ENCODE assay signal across 14 cellular contexts in genomic region chr5:149759986-149760699, GRCh38. TPM values are rescaled to one million over a fixed set of nuclear protein-coding genes. Genes with fewer than 3 reads are reported as not detected.
A peak's percentile ranks its signal among the peaks of the same experiment; 100 is the strongest.
DNase-seq lines count a peak whose midpoint lies in the region; ATAC-seq, FAIRE-seq and TF ChIP-seq lines count a peak whose summit lies in the region.
"Had no signal": no experiment of that assay in that cellular context is flagged by ENCODE, and none has a peak within 500 bp of the region (broad histone marks: within the 10 kb centered on the region; RNA-seq: fewer than 3 reads in every experiment).

No MANE protein-coding gene starts in this region.

- peaks cover 6% of the 10 kb centered on the region for H3K9me1 ChIP-seq in K562 (ENCODE audit: control insufficient read depth, insufficient read depth, low read length)

- in situ Hi-C loops in K562 (cut with MboI): no loop called here

- no peaks in the 10 kb centered on the region for H3K27me3 Mint-ChIP-seq in Caco-2 (ENCODE audit: insufficient read depth, unreplicated experiment)
- H3K27me3 Mint-ChIP-seq: activated naive CD8-positive, alpha-beta T cell treated with anti-CD3 and anti-CD28 coated beads, Interleukin-2, amount 50 U/mL, for 24 hours had no signal

- H3K9ac ChIP-seq in K562 (ENCODE audit: insufficient read depth in 1 of 2, low read depth in 2 of 2, low read length in 2 of 2): no peak overlapping the region
- H3K9ac ChIP-seq: BLaER1 had no signal

- WGBS in K562 (ENCODE audit: insufficient coverage, low coverage, missing lambda C conversion rate): 67% methylated on average over 5 of the region's 5 CpGs

- H3K4me3 ChIP-seq in BE2C (ENCODE audit: low read depth, low read length) (no peak overlapping the region), K562 (no peak overlapping the region), kidney epithelial cell (ENCODE audit: low read depth, low read length) (no peak overlapping the region), Caco-2 (ENCODE audit: low read depth, low read length) (no peak overlapping the region)
- H3K4me3 ChIP-seq: BLaER1, prostate gland had no signal

- no peak overlapping the region for H2AFZ ChIP-seq in K562 (ENCODE audit: low read depth, low read length)

- intact Hi-C loops in K562 (cut with micrococcal nuclease) (no loop called here), Caco-2 (cut with micrococcal nuclease; ENCODE audit: unreplicated experiment) (no loop called here)

- H3K9me3 ChIP-seq in BE2C (no peaks in the 10 kb centered on the region), K562 (replicated peaks; ENCODE audit: control insufficient read depth, insufficient read depth, low read depth, low read length) (peaks cover 4% of the 10 kb centered on the region), Caco-2 (no peaks in the 10 kb centered on the region)
- H3K9me3 ChIP-seq: prostate gland had no signal

- no peak overlapping the region for H3K4me3 Mint-ChIP-seq in Caco-2 (ENCODE audit: unreplicated experiment)
- H3K4me3 Mint-ChIP-seq: activated naive CD8-positive, alpha-beta T cell treated with anti-CD3 and anti-CD28 coated beads, Interleukin-2, amount 50 U/mL, for 24 hours; H9 had no signal

- TF ChIP-seq EP300 in K562 (IDR thresholded peaks at IDR 0.05; ENCODE audit: low read length): no peak

- no peak for FAIRE-seq in K562 (lab: Jason Lieb, UNC)

- peaks cover 17% of the 10 kb centered on the region for H4K20me1 ChIP-seq in K562 (replicated peaks; ENCODE audit: control insufficient read depth, insufficient read depth, low read length)

- no peak for ATAC-seq in K562
- ATAC-seq: activated naive CD8-positive, alpha-beta T cell treated with anti-CD3 and anti-CD28 coated beads, Interleukin-2, amount 50 U/mL, for 24 hours had no signal

- H3K4me2 ChIP-seq in K562 (ENCODE audit: insufficient read depth, low read length): no peak overlapping the region

- peaks cover 14% of the 10 kb centered on the region for H3K4me1 Mint-ChIP-seq in Caco-2 (ENCODE audit: low read depth, unreplicated experiment)

- peaks cover 90% of the 10 kb centered on the region for H3K79me2 ChIP-seq in K562 (ENCODE audit: control insufficient read depth, insufficient read depth, low read length)

- H3K27ac Mint-ChIP-seq in Caco-2 (ENCODE audit: unreplicated experiment): no peak overlapping the region
- H3K27ac Mint-ChIP-seq: activated naive CD8-positive, alpha-beta T cell treated with anti-CD3 and anti-CD28 coated beads, Interleukin-2, amount 50 U/mL, for 24 hours had no signal

- BruUV-seq in K562 (replicated peaks; lab: Mats Ljungman, UMichigan) (no TSS peak), Caco-2 (replicated peaks; lab: Mats Ljungman, UMichigan) (no TSS peak)

- H3K27me3 ChIP-seq in BE2C (no peaks in the 10 kb centered on the region), K562 (ENCODE audit: control insufficient read depth in 2 of 2, insufficient read depth in 2 of 2, low read length in 2 of 2) (no peaks in the 10 kb centered on the region), kidney epithelial cell (ENCODE audit: control insufficient read depth, insufficient read depth, low read length) (no peaks in the 10 kb centered on the region), Caco-2 (replicated peaks; ENCODE audit: control insufficient read depth, insufficient read depth, low read length) (no peaks in the 10 kb centered on the region)
- H3K27me3 ChIP-seq: BLaER1 had no signal

- TF ChIP-seq RAD21 in K562 (CRISPR knock-in tag; conservative IDR thresholded peaks at IDR 0.05 in 1 of 2, IDR thresholded peaks at IDR 0.05 in 1 of 2): no peak

- peak; percentile 10; the same call in 1 of the 2 replicates for TF ChIP-seq CTCF in BE2C (IDR thresholded peaks at IDR 0.05; ENCODE audit: low read depth, low read length)
- TF ChIP-seq CTCF in K562 (IDR thresholded peaks at IDR 0.05 in 2 of 3, conservative IDR thresholded peaks at IDR 0.05 in 1 of 3; ENCODE audit: insufficient read depth in 2 of 3, low read depth in 1 of 3, low read length in 3 of 3): no peak
- TF ChIP-seq CTCF in kidney epithelial cell (IDR thresholded peaks at IDR 0.05; ENCODE audit: insufficient read depth, low read length, poor library complexity, severe bottlenecking): peak; percentile 21
- no peak for TF ChIP-seq CTCF in Caco-2 (IDR thresholded peaks at IDR 0.05; ENCODE audit: insufficient read depth in 1 of 2, low read depth in 1 of 2, low read length in 1 of 2, severe bottlenecking in 1 of 2, unreplicated experiment in 1 of 2)

- H3K4me1 ChIP-seq in BE2C (no peaks in the 10 kb centered on the region), K562 (replicated peaks in 1 of 2; ENCODE audit: control insufficient read depth in 2 of 2, insufficient read depth in 2 of 2, low read length in 2 of 2) (peaks cover 0 to 3% of the 10 kb centered on the region in 2 experiments; a peak in 2 of 5 replicates), Caco-2 (peaks cover 23% of the 10 kb centered on the region)
- H3K4me1 ChIP-seq: prostate gland had no signal

- H3K9me3 Mint-ChIP-seq in Caco-2 (ENCODE audit: unreplicated experiment): no peaks in the 10 kb centered on the region
- H3K9me3 Mint-ChIP-seq: activated naive CD8-positive, alpha-beta T cell treated with anti-CD3 and anti-CD28 coated beads, Interleukin-2, amount 50 U/mL, for 24 hours had no signal

- peaks cover 12% of the 10 kb centered on the region for H3K36me3 Mint-ChIP-seq in Caco-2 (ENCODE audit: insufficient read depth, unreplicated experiment)

- DNase-seq in BE2C (no peak), NCI-H146 treated with DMSO at 0.1 percent for 48 hours (lab: John Stamatoyannopoulos, UW; ENCODE audit: unreplicated experiment) (peak; percentile 38), K562 (ENCODE audit: extremely low read depth in 1 of 4, low spot score in 3 of 4) (no peak), kidney epithelial cell (ENCODE audit: low read depth) (no peak), CD1c-positive myeloid dendritic cell (ENCODE audit: extremely low spot score) (no peak), Caco-2 (no peak), DMS153 treated with DMSO at 0.1 percent for 48 hours (lab: John Stamatoyannopoulos, UW; ENCODE audit: unreplicated experiment) (no peak), HuH-7 (ENCODE audit: low spot score) (no peak)
- DNase-seq: activated CD8-positive, alpha-beta memory T cell treated with anti-CD3 and anti-CD28 coated beads, Interleukin-2, amount 50 U/mL, for 48 hours; activated naive CD8-positive, alpha-beta T cell treated with anti-CD3 and anti-CD28 coated beads, Interleukin-2, amount 50 U/mL, for 24 hours; H9; NCI-H524 had no signal

- no peaks in the 10 kb centered on the region for H3K36me3 ChIP-seq in BE2C
- H3K36me3 ChIP-seq in K562 (ENCODE audit: control insufficient read depth, insufficient read depth, low read length): peaks cover 53% of the 10 kb centered on the region; the same call in 2 of the 3 replicates
- H3K36me3 ChIP-seq in kidney epithelial cell (ENCODE audit: control insufficient read depth, insufficient read depth, low read length): no peaks in the 10 kb centered on the region
- no peaks in the 10 kb centered on the region for H3K36me3 ChIP-seq in Caco-2 (ENCODE audit: control insufficient read depth, insufficient read depth, low read length)
- H3K36me3 ChIP-seq: prostate gland had no signal

- TF ChIP-seq POLR2A in K562 (conservative IDR thresholded peaks at IDR 0.05): no peak

- H3K27ac ChIP-seq in K562 (ENCODE audit: extremely low read depth, low read depth, low read length): no peak overlapping the region
- H3K27ac ChIP-seq: BLaER1, prostate gland had no signal

- POLR2A ChIA-PET in K562 (lab: Yijun Ruan, JAX): interaction anchor here (1.0 kb wide), 1 partner anchor 10 kb away, joined by 3 read pairs; no protein-coding TSS in a partner anchor
- POLR2A ChIA-PET in Caco-2 (lab: Charles Lee): no interaction called here

- CTCF ChIA-PET in K562 (lab: Yijun Ruan, JAX; ENCODE audit: low intra/inter-chr PET ratio): no interaction called here
- CTCF ChIA-PET in Caco-2 (lab: Charles Lee): no interaction called here

TF ChIP-seq in K562, 482 proteins besides CTCF, POLR2A, EP300 and RAD21:
- TF ChIP-seq ESRRA (IDR thresholded peaks at IDR 0.05; ENCODE audit: borderline replicate concordance, low read depth) (no peak), ZNF551 (CRISPR knock-in tag; IDR thresholded peaks at IDR 0.05) (no peak), EP400 (IDR thresholded peaks at IDR 0.05) (no peak), ZFP36 (IDR thresholded peaks at IDR 0.05; ENCODE audit: low read depth, low read length, partially characterized antibody) (peak; percentile 41)

RNA-seq across cellular contexts. Expression of gene PPARGC1B, which starts 30.0 kb away (rescaled TPM):
- polyA plus RNA-seq in BE2C (2012; ENCODE audit: insufficient read depth, insufficient read length, low read depth): 3.4 TPM
- 34.1 and 39.8 TPM in 2 replicates for total RNA-seq in K562 (2011; cell fraction: chromatin; rRNA removed; ENCODE audit: low replicate concordance)
- 20.5 and 21.1 TPM in 2 replicates for total RNA-seq in K562 (2011; cell fraction: nucleolus; rRNA removed)
- total RNA-seq in K562 (2011; cell fraction: nucleoplasm; rRNA removed): 24.4 and 30.4 TPM in 2 replicates
- 8.6 and 10.9 TPM in 2 replicates for total RNA-seq in K562 (2014; rRNA removed)
- total RNA-seq in K562 (2014; rRNA removed; fragmentation: Illumina TruSeq; extraction: Trizol): 7.1 TPM in 2 replicates
- total RNA-seq in K562 (2015; rRNA removed; fragmentation: Illumina TruSeq; extraction: Trizol): 7.3 and 8.1 TPM in 2 replicates
- total RNA-seq in K562 (2021): 23.3 and 29.0 TPM in 2 replicates
- 2.8 and 3.0 TPM in 2 replicates for polyA plus RNA-seq in K562 (2011; rRNA removed)
- polyA plus RNA-seq in K562 (2011; cell fraction: cytosol; rRNA removed): 2.2 and 2.6 TPM in 2 replicates
- 13.0 and 17.4 TPM in 2 replicates for polyA plus RNA-seq in K562 (2011; cell fraction: nucleus; rRNA removed)
- polyA plus RNA-seq in K562 (2012): 6.4 and 8.1 TPM in 2 replicates
- 11.6 and 11.7 TPM in 2 replicates for polyA plus RNA-seq in K562 (2014; fragmentation: Illumina TruSeq; extraction: Trizol)
- 1 to 10 TPM; 2.5 to 6.3 TPM for polyA plus RNA-seq in K562 (2014; fragmentation: Nextera tagmentation; extraction: Ambion mirVana)
- polyA plus RNA-seq in K562 (2014; rRNA removed): 8.7 and 8.8 TPM in 2 replicates
- polyA minus RNA-seq in K562 (2011; rRNA and poly(A)+ RNA removed): 7.3 and 7.7 TPM in 2 replicates
- 8.8 and 11.6 TPM in 2 replicates for polyA minus RNA-seq in K562 (2011; cell fraction: cytosol; rRNA and poly(A)+ RNA removed)
- 9.4 and 10.8 TPM in 2 replicates for polyA minus RNA-seq in K562 (2011; cell fraction: nucleus; rRNA and poly(A)+ RNA removed)
- total RNA-seq in kidney epithelial cell: 0.38 and 0.68 TPM in 2 replicates
- 7.7 and 8.0 TPM in 2 replicates for total RNA-seq in Caco-2 (2022)

Comparison
In these comparisons a context has a peak if more than half of its experiments do, and no peak if none do; other contexts are left out.
1. CTCF ChIP-seq: peak in BE2C (single experiment) and kidney epithelial cell (single experiment); none in K562 (0 of 3) and Caco-2 (0 of 2).